Comparison of ENCODE assay signal across 1 cellular context in genomic region chr15:67548862-67549651, GRCh38.
TF ChIP-seq lines count a peak whose summit lies in the region.

No MANE protein-coding gene starts in this region.

TF ChIP-seq in GM23338, 12 proteins besides CTCF, POLR2A, EP300 and RAD21 (continued from another document):
- TF ChIP-seq ZNF331 (CRISPR knock-in tag; IDR thresholded peaks at IDR 0.05; ENCODE audit: low read depth) (no peak), REST (IDR thresholded peaks at IDR 0.05; ENCODE audit: unreplicated experiment) (no peak), JUNB (IDR thresholded peaks at IDR 0.05; ENCODE audit: unreplicated experiment) (no peak), EZH2phosphoT487 (IDR thresholded peaks at IDR 0.05; ENCODE audit: unreplicated experiment) (no peak), ETS1 (IDR thresholded peaks at IDR 0.05) (no peak), CREB1 (CRISPR knock-in tag; IDR thresholded peaks at IDR 0.05; ENCODE audit: low read depth) (no peak)
TF ChIP-seq in GM23338: peak in this region for 0.
